Comparison of ENCODE assay signal across 9 cellular contexts in genomic region chr6:73394577-73395354, GRCh38. TPM values are rescaled to one million over a fixed set of nuclear protein-coding genes. Genes with fewer than 3 reads are reported as not detected.
DNase-seq lines count a peak whose midpoint lies in the region; ATAC-seq, FAIRE-seq and TF ChIP-seq lines count a peak whose summit lies in the region.
"Had no signal": no experiment of that assay in that cellular context is flagged by ENCODE, and none has a peak within 500 bp of the region (broad histone marks: within the 10 kb centered on the region; RNA-seq: fewer than 3 reads in every experiment).

DDX43 (plus strand) TSS chr6:73394828; CDS start chr6:73394906, 78 bp downstream.

- TF ChIP-seq CTCF in epithelial cell of proximal tubule (conservative IDR thresholded peaks at IDR 0.05; ENCODE audit: low read depth, low read length): no peak
- TF ChIP-seq CTCF in pancreas (IDR thresholded peaks at IDR 0.05): no peak

- H3K4me3 ChIP-seq in epithelial cell of proximal tubule (ENCODE audit: low read depth, low read length) (peak within 1 kb of the TSS; percentile 32), pancreas (peak within 1 kb of the TSS in 1 of 4 donors; percentile 3)

- no peaks in the 10 kb centered on the region for H3K27me3 ChIP-seq in pancreas

- peak in 3 of 4 donors; percentile 79 to 87 (median 79) for ATAC-seq in pancreas
- no peak for ATAC-seq in GM21447 (IDR thresholded peaks at IDR 0.05; ENCODE audit: unreplicated experiment)
- no peak for ATAC-seq in GM21786 (IDR thresholded peaks at IDR 0.05; ENCODE audit: unreplicated experiment)

- no peaks in the 10 kb centered on the region for H3K36me3 ChIP-seq in pancreas

- peak within 1 kb of the TSS in 1 of 4 donors; percentile 71 for H3K27ac ChIP-seq in pancreas

- no peaks in the 10 kb centered on the region for H3K9me3 ChIP-seq in pancreas

- intact Hi-C loops in pancreas (cut with DNase I): no loop called here

- WGBS in pancreas, 2 donors: 53 to 66% methylated on average over 54 of the region's 54 CpGs

- FAIRE-seq in pancreas (lab: Jason Lieb, UNC): no peak
- FAIRE-seq: A204.1 had no signal

- DNase-seq in NK-92 treated with Interleukin-12 subunit alpha and Interleukin-12 subunit beta, amount 100 ng/mL, for 24 hours (lab: John Stamatoyannopoulos, UW): peak; percentile 74
- no peak for DNase-seq in NK-92 (lab: John Stamatoyannopoulos, UW; ENCODE audit: unreplicated experiment)
- peak; percentile 8 for DNase-seq in T-helper 22 cell (ENCODE audit: low read depth)
- no peak for DNase-seq in epithelial cell of proximal tubule (ENCODE audit: low read depth)
- DNase-seq in pancreas: peak in 5 of 6 donors; percentile 62 to 77 (median 72)
- DNase-seq in NCI-H1436 (lab: John Stamatoyannopoulos, UW): no peak

- H3K4me1 ChIP-seq in pancreas: no peaks in the 10 kb centered on the region

RNA-seq across cellular contexts. Expression of gene DDX43, which starts in this region (rescaled TPM):
- total RNA-seq in epithelial cell of proximal tubule (1.8 and 2.2 TPM in 2 replicates), pancreas (under 1 TPM in 5 of 6 donors, not detected in 1; 0.28 to 0.55 (median 0.51) TPM)
- polyA plus RNA-seq in pancreas: 1 to 10 TPM in 1 of 2 donors, under 1 TPM in 1; 0.95 to 1.6 TPM

Comparison
In these comparisons a context has a peak if more than half of its experiments do, and no peak if none do; other contexts are left out.
1. DNase-seq: peak in NK-92 treated with Interleukin-12 subunit alpha and Interleukin-12 subunit beta, amount 100 ng/mL, for 24 hours (single experiment), T-helper 22 cell (single experiment) and pancreas (5 of 6); none in NK-92 (single experiment), epithelial cell of proximal tubule (single experiment) and NCI-H1436 (single experiment).
2. ATAC-seq: peak in pancreas (3 of 4); none in GM21447 (single experiment) and GM21786 (single experiment).